Comparison of ENCODE assay signal across 1 cellular context in genomic region chr9:112325127-112325526, GRCh38.
TF ChIP-seq lines count a peak whose summit lies in the region.

No MANE protein-coding gene starts in this region.

TF ChIP-seq in GM12878, 131 proteins besides CTCF, POLR2A, EP300 and RAD21:
- TF ChIP-seq RUNX3 (IDR thresholded peaks at IDR 0.05; ENCODE audit: low read length) (no peak), POU2F2 (IDR thresholded peaks at IDR 0.05; ENCODE audit: borderline replicate concordance, low read depth, low read length) (no peak), STAT3 (IDR thresholded peaks at IDR 0.05; ENCODE audit: low read depth, low read length) (no peak), ZZZ3 (IDR thresholded peaks at IDR 0.05; ENCODE audit: control insufficient read depth, insufficient read length, low read depth) (no peak), SMAD1 (IDR thresholded peaks at IDR 0.05; ENCODE audit: low read depth, partially characterized antibody) (no peak), CBX5 (IDR thresholded peaks at IDR 0.05; ENCODE audit: low read depth) (no peak), YY1 (IDR thresholded peaks at IDR 0.05; ENCODE audit: low read depth, low read length) (no peak), SREBF1 (IDR thresholded peaks at IDR 0.05; ENCODE audit: low read length) (no peak), ZBTB11 (CRISPR knock-in tag; IDR thresholded peaks at IDR 0.05) (no peak), ASH2L (IDR thresholded peaks at IDR 0.05; ENCODE audit: borderline replicate concordance, low read depth) (no peak), BCL11A (IDR thresholded peaks at IDR 0.05; ENCODE audit: low read depth, low read length) (no peak), CHD2 (IDR thresholded peaks at IDR 0.05; ENCODE audit: borderline replicate concordance, low read depth, low read length) (no peak), CREM (IDR thresholded peaks at IDR 0.05; ENCODE audit: low read depth) (no peak), ZBTB40 (IDR thresholded peaks at IDR 0.05; ENCODE audit: borderline replicate concordance) (no peak)
- TF ChIP-seq, protein P1, sequence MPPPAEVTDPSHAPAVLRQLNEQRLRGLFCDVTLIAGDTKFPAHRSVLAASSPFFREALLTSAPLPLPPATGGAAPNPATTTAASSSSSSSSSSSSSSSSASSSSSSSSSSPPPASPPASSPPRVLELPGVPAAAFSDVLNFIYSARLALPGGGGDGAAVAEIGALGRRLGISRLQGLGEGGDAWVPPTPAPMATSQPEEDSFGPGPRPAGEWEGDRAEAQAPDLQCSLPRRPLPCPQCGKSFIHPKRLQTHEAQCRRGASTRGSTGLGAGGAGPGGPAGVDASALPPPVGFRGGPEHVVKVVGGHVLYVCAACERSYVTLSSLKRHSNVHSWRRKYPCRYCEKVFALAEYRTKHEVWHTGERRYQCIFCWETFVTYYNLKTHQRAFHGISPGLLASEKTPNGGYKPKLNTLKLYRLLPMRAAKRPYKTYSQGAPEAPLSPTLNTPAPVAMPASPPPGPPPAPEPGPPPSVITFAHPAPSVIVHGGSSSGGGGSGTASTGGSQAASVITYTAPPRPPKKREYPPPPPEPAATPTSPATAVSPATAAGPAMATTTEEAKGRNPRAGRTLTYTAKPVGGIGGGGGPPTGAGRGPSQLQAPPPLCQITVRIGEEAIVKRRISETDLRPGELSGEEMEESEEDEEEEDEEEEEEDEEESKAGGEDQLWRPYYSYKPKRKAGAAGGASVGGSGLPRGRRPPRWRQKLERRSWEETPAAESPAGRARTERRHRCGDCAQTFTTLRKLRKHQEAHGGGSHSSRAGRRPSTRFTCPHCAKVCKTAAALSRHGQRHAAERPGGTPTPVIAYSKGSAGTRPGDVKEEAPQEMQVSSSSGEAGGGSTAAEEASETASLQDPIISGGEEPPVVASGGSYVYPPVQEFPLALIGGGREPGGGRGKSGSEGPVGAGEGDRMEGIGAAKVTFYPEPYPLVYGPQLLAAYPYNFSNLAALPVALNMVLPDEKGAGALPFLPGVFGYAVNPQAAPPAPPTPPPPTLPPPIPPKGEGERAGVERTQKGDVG (CRISPR knock-in tag; IDR thresholded peaks at IDR 0.05) = no peak
TF ChIP-seq in GM12878: peak in this region for 0.
